Comparison of ENCODE assay signal across 18 cellular contexts in genomic region chr1:211352465-211352864, GRCh38. TPM values are rescaled to one million over a fixed set of nuclear protein-coding genes. Genes with fewer than 3 reads are reported as not detected.
A peak's percentile ranks its signal among the peaks of the same experiment; 100 is the strongest.
DNase-seq lines count a peak whose midpoint lies in the region; ATAC-seq and TF ChIP-seq lines count a peak whose summit lies in the region.
"Had no signal": no experiment of that assay in that cellular context is flagged by ENCODE, and none has a peak within 500 bp of the region (broad histone marks: within the 10 kb centered on the region; RNA-seq: fewer than 3 reads in every experiment).

No MANE protein-coding gene starts in this region.

- H3K4me1 Mint-ChIP-seq in activated CD8-positive, alpha-beta T cell treated with anti-CD3 and anti-CD28 coated beads, Interleukin-2, amount 10 ng/mL, durations not matched to agents 7 days and 5 days (ENCODE audit: low read depth), result peaks cover 56% of the 10 kb centered on the region
- peaks cover 83% of the 10 kb centered on the region for H3K4me1 Mint-ChIP-seq in activated CD8-positive, alpha-beta T cell treated with anti-CD3 and anti-CD28 coated beads for 36 hours (ENCODE audit: low read depth)
- peaks cover 76% of the 10 kb centered on the region for H3K4me1 Mint-ChIP-seq in CD4-positive, alpha-beta T cell (ENCODE audit: low read depth)
- H3K4me1 Mint-ChIP-seq in activated B cell treated with CpG ODN at 0.5 μM for 24 hours (peaks cover 66% of the 10 kb centered on the region), naive B cell (peaks cover 59 to 76% (median 63%) of the 10 kb centered on the region in 3 donors), progenitor cell of endocrine pancreas (ENCODE audit: low read depth) (peaks cover 5% of the 10 kb centered on the region)

- no peak for ATAC-seq in activated CD8-positive, alpha-beta T cell treated with anti-CD3 and anti-CD28 coated beads, Interleukin-2, amount 10 ng/mL, durations not matched to agents 7 days and 5 days
- no peak for ATAC-seq in activated CD8-positive, alpha-beta T cell treated with anti-CD3 and anti-CD28 coated beads for 36 hours
- no peak for ATAC-seq in CD4-positive, alpha-beta T cell (ENCODE audit: poor library complexity)
- ATAC-seq in activated B cell treated with CpG ODN at 0.5 μM for 24 hours (ENCODE audit: low read depth) (no peak), naive B cell (ENCODE audit: low read depth in 2 of 2) (no peak), GM18868 (IDR thresholded peaks at IDR 0.05; ENCODE audit: unreplicated experiment) (no peak)

- H3K9me3 ChIP-seq in CD4-positive, alpha-beta T cell (ENCODE audit: control insufficient read depth, low read length), result no peaks in the 10 kb centered on the region
- H3K9me3 ChIP-seq in testis, result no peaks in the 10 kb centered on the region
- H3K9me3 ChIP-seq: adrenal gland, BE2C, suprapubic skin had no signal

- H3K36me3 ChIP-seq in testis (ENCODE audit: low read depth, missing control alignments), result no peaks in the 10 kb centered on the region

- peaks cover 76% of the 10 kb centered on the region for H3K36me3 Mint-ChIP-seq in activated CD8-positive, alpha-beta T cell treated with anti-CD3 and anti-CD28 coated beads, Interleukin-2, amount 10 ng/mL, durations not matched to agents 7 days and 5 days (ENCODE audit: low read depth)
- peaks cover 60% of the 10 kb centered on the region for H3K36me3 Mint-ChIP-seq in activated CD8-positive, alpha-beta T cell treated with anti-CD3 and anti-CD28 coated beads for 36 hours (ENCODE audit: low read depth)
- peaks cover 51% of the 10 kb centered on the region for H3K36me3 Mint-ChIP-seq in CD4-positive, alpha-beta T cell (ENCODE audit: low read depth)
- H3K36me3 Mint-ChIP-seq in activated B cell treated with CpG ODN at 0.5 μM for 24 hours (ENCODE audit: low read depth) (peaks cover 53% of the 10 kb centered on the region), naive B cell (peaks cover 0 to 6% of the 10 kb centered on the region in 2 donors), progenitor cell of endocrine pancreas (ENCODE audit: insufficient read depth) (peaks cover 5% of the 10 kb centered on the region)

- POLR2A ChIA-PET in activated CD8-positive, alpha-beta T cell treated with anti-CD3 and anti-CD28 coated beads, Interleukin-2, amount 10 ng/mL, durations not matched to agents 7 days and 5 days (lab: Charles Lee), result interaction anchor here (1.4 to 2.0 kb wide), 2 partner anchors 16 to 23 kb away, joined by 4 to 11 read pairs; no protein-coding TSS in a partner anchor
- POLR2A ChIA-PET in activated CD8-positive, alpha-beta T cell treated with anti-CD3 and anti-CD28 coated beads for 36 hours (lab: Charles Lee), result no interaction called here
- POLR2A ChIA-PET in CD4-positive, alpha-beta T cell (lab: Charles Lee), result interaction anchor here (1.3 kb wide), 1 partner anchor 82 kb away, joined by 3 read pairs; no protein-coding TSS in a partner anchor
- POLR2A ChIA-PET in activated B cell treated with CpG ODN at 0.5 μM for 24 hours (lab: Charles Lee), result interaction anchor here (1.3 to 1.7 kb wide), 2 partner anchors 19 to 29 kb away, joined by 5 to 6 read pairs; no protein-coding TSS in a partner anchor

- intact Hi-C loops in activated CD8-positive, alpha-beta T cell treated with anti-CD3 and anti-CD28 coated beads for 36 hours (cut with micrococcal nuclease), result no loop called here
- intact Hi-C loops in CD4-positive, alpha-beta T cell (cut with DNase I, micrococcal nuclease), result no loop called here
- intact Hi-C loops in activated B cell treated with CpG ODN at 0.5 μM for 24 hours (cut with micrococcal nuclease) (loop anchor here (2.0 to 10.0 kb wide), 2 partner anchors 16 to 768 kb away; no protein-coding TSS in a partner anchor), testis (cut with DNase I; ENCODE audit: low total_unique reads) (no loop called here)

- TF ChIP-seq CTCF in activated CD8-positive, alpha-beta T cell treated with anti-CD3 and anti-CD28 coated beads for 36 hours (IDR thresholded peaks at IDR 0.05), result no peak
- TF ChIP-seq CTCF in CD4-positive, alpha-beta T cell (IDR thresholded peaks at IDR 0.05), result no peak
- no peak for TF ChIP-seq CTCF in activated B cell treated with CpG ODN at 0.5 μM for 24 hours (IDR thresholded peaks at IDR 0.05)
- TF ChIP-seq CTCF in progenitor cell of endocrine pancreas (IDR thresholded peaks at IDR 0.05; ENCODE audit: unreplicated experiment), result no peak
- TF ChIP-seq CTCF in testis (IDR thresholded peaks at IDR 0.05), result no peak

- H3K9me3 Mint-ChIP-seq in activated CD8-positive, alpha-beta T cell treated with anti-CD3 and anti-CD28 coated beads, Interleukin-2, amount 10 ng/mL, durations not matched to agents 7 days and 5 days (ENCODE audit: insufficient read depth), result peaks cover 16% of the 10 kb centered on the region
- peaks cover 11% of the 10 kb centered on the region for H3K9me3 Mint-ChIP-seq in activated CD8-positive, alpha-beta T cell treated with anti-CD3 and anti-CD28 coated beads for 36 hours
- no peaks in the 10 kb centered on the region for H3K9me3 Mint-ChIP-seq in CD4-positive, alpha-beta T cell
- H3K9me3 Mint-ChIP-seq in activated B cell treated with CpG ODN at 0.5 μM for 24 hours (no peaks in the 10 kb centered on the region), naive B cell (peaks cover 0 to 5% (median 0%) of the 10 kb centered on the region in 7 donors), progenitor cell of endocrine pancreas (ENCODE audit: low read depth) (peaks cover 13% of the 10 kb centered on the region)

- H3K27me3 Mint-ChIP-seq in activated CD8-positive, alpha-beta T cell treated with anti-CD3 and anti-CD28 coated beads, Interleukin-2, amount 10 ng/mL, durations not matched to agents 7 days and 5 days (ENCODE audit: low read depth), result no peaks in the 10 kb centered on the region
- H3K27me3 Mint-ChIP-seq in activated CD8-positive, alpha-beta T cell treated with anti-CD3 and anti-CD28 coated beads for 36 hours, result no peaks in the 10 kb centered on the region
- H3K27me3 Mint-ChIP-seq in CD4-positive, alpha-beta T cell, result no peaks in the 10 kb centered on the region
- H3K27me3 Mint-ChIP-seq in activated B cell treated with CpG ODN at 0.5 μM for 24 hours, result no peaks in the 10 kb centered on the region
- no peaks in the 10 kb centered on the region for H3K27me3 Mint-ChIP-seq in naive B cell
- H3K27me3 Mint-ChIP-seq in progenitor cell of endocrine pancreas, result no peaks in the 10 kb centered on the region

- no peak overlapping the region for H3K4me3 ChIP-seq in testis
- H3K4me3 ChIP-seq: adrenal gland, skin epidermis, suprapubic skin had no signal

- CTCF ChIA-PET in activated CD8-positive, alpha-beta T cell treated with anti-CD3 and anti-CD28 coated beads, Interleukin-2, amount 10 ng/mL, durations not matched to agents 7 days and 5 days (lab: Charles Lee), result interaction anchor here (0.7 to 1.3 kb wide), 4 partner anchors 9 to 29 kb away, joined by 3 to 5 read pairs (median 3); no protein-coding TSS in a partner anchor
- CTCF ChIA-PET in activated CD8-positive, alpha-beta T cell treated with anti-CD3 and anti-CD28 coated beads for 36 hours (lab: Charles Lee), result interaction anchor here (3.8 kb wide), 1 partner anchor 29 kb away, joined by 14 read pairs; no protein-coding TSS in a partner anchor
- CTCF ChIA-PET in CD4-positive, alpha-beta T cell (lab: Charles Lee), result interaction anchor here (1.6 kb wide), 1 partner anchor 29 kb away, joined by 5 read pairs; no protein-coding TSS in a partner anchor
- CTCF ChIA-PET in activated B cell treated with CpG ODN at 0.5 μM for 24 hours (lab: Charles Lee), result interaction anchor here (1.0 to 3.8 kb wide), 3 partner anchors 27 to 302 kb away, joined by 3 to 26 read pairs (median 3); no protein-coding TSS in a partner anchor

- no peak for TF ChIP-seq POLR2A in testis (IDR thresholded peaks at IDR 0.05)

- H3K4me3 Mint-ChIP-seq in activated CD8-positive, alpha-beta T cell treated with anti-CD3 and anti-CD28 coated beads, Interleukin-2, amount 10 ng/mL, durations not matched to agents 7 days and 5 days, result peak overlapping the region; percentile 74
- H3K4me3 Mint-ChIP-seq in activated CD8-positive, alpha-beta T cell treated with anti-CD3 and anti-CD28 coated beads for 36 hours, result no peak overlapping the region
- H3K4me3 Mint-ChIP-seq in CD4-positive, alpha-beta T cell, result peak overlapping the region; percentile 86
- H3K4me3 Mint-ChIP-seq in activated B cell treated with CpG ODN at 0.5 μM for 24 hours (no peak overlapping the region), naive B cell (peak overlapping the region in 7 of 8 donors; percentile 69 to 93 (median 89)), progenitor cell of endocrine pancreas (ENCODE audit: low read depth) (no peak overlapping the region)

- WGBS in testis, 2 donors, result 97 to 98% methylated on average over 2 of the region's 2 CpGs

- H3K4me1 ChIP-seq in testis, result no peaks in the 10 kb centered on the region
- H3K4me1 ChIP-seq: adrenal gland, BE2C had no signal

- no peak for DNase-seq in activated CD8-positive, alpha-beta T cell treated with anti-CD3 and anti-CD28 coated beads, Interleukin-2, amount 10 ng/mL, durations not matched to agents 7 days and 5 days
- DNase-seq in activated CD8-positive, alpha-beta T cell treated with anti-CD3 and anti-CD28 coated beads for 36 hours, result no peak
- no peak for DNase-seq in CD4-positive, alpha-beta T cell
- no peak for DNase-seq in activated B cell treated with CpG ODN at 0.5 μM for 24 hours
- no peak for DNase-seq in naive B cell
- DNase-seq in progenitor cell of endocrine pancreas (ENCODE audit: low spot score, unreplicated experiment), result no peak
- DNase-seq in testis, result no peak
- DNase-seq: brain microvascular endothelial cell, NCI-H1048, NCI-H187, NCI-H2227 treated with DMSO at 0.1 percent for 48 hours, nucleus accumbens, T1000 had no signal

- H3K27ac Mint-ChIP-seq in activated CD8-positive, alpha-beta T cell treated with anti-CD3 and anti-CD28 coated beads, Interleukin-2, amount 10 ng/mL, durations not matched to agents 7 days and 5 days, result peak overlapping the region; percentile 93
- no peak overlapping the region for H3K27ac Mint-ChIP-seq in activated CD8-positive, alpha-beta T cell treated with anti-CD3 and anti-CD28 coated beads for 36 hours
- peak overlapping the region; percentile 87 for H3K27ac Mint-ChIP-seq in CD4-positive, alpha-beta T cell
- H3K27ac Mint-ChIP-seq in activated B cell treated with CpG ODN at 0.5 μM for 24 hours (peak overlapping the region; percentile 94), naive B cell (peak overlapping the region; percentile 85 to 96 (median 92)), progenitor cell of endocrine pancreas (no peak overlapping the region)

- H3K27me3 ChIP-seq in CD4-positive, alpha-beta T cell (ENCODE audit: control insufficient read depth, insufficient read depth, low read length), result no peaks in the 10 kb centered on the region
- no peaks in the 10 kb centered on the region for H3K27me3 ChIP-seq in testis
- H3K27me3 ChIP-seq: adrenal gland, BE2C, brain microvascular endothelial cell, suprapubic skin had no signal

- peak overlapping the region; percentile 15 for H3K27ac ChIP-seq in CD4-positive, alpha-beta T cell (ENCODE audit: low read depth, low read length)
- H3K27ac ChIP-seq in testis, result no peak overlapping the region
- H3K27ac ChIP-seq: adrenal gland, brain microvascular endothelial cell, suprapubic skin had no signal

RNA-seq across cellular contexts. Expression of gene TRAF5, which starts 25.8 kb away (rescaled TPM):
- 10 to 100 TPM; 61.1 to 64.4 TPM for total RNA-seq in activated CD8-positive, alpha-beta T cell treated with anti-CD3 and anti-CD28 coated beads, Interleukin-2, amount 10 ng/mL, durations not matched to agents 7 days and 5 days
- total RNA-seq in activated CD8-positive, alpha-beta T cell treated with anti-CD3 and anti-CD28 coated beads for 36 hours, result 10 to 100 TPM; 40.6 to 42.5 TPM
- total RNA-seq in CD4-positive, alpha-beta T cell, result 10 to 100 TPM; 21.9 to 23.2 TPM
- total RNA-seq in activated B cell treated with CpG ODN at 0.5 μM for 24 hours (61.4 and 73.1 TPM in 2 replicates), progenitor cell of endocrine pancreas (4.5 and 7.1 TPM in 2 replicates), testis (10 to 100 TPM; 20.3 to 22.2 TPM)
- polyA plus RNA-seq in naive B cell (ENCODE audit: low read depth in 6 of 6) (100 to 1,000 TPM in 1 of 6 donors, 10 to 100 TPM in 5; 41.1 to 105 (median 80.3) TPM), testis (ENCODE audit: insufficient read depth, low read depth, low replicate concordance) (25.1 TPM)

Comparison
In these comparisons a context has a peak if more than half of its experiments do, and no peak if none do; other contexts are left out.
1. H3K27ac Mint-ChIP-seq: peak in activated CD8-positive, alpha-beta T cell treated with anti-CD3 and anti-CD28 coated beads, Interleukin-2, amount 10 ng/mL, durations not matched to agents 7 days and 5 days (single experiment), CD4-positive, alpha-beta T cell (single experiment), activated B cell treated with CpG ODN at 0.5 μM for 24 hours (single experiment) and naive B cell (6 of 6); none in activated CD8-positive, alpha-beta T cell treated with anti-CD3 and anti-CD28 coated beads for 36 hours (single experiment) and progenitor cell of endocrine pancreas (single experiment).
2. H3K4me3 Mint-ChIP-seq: peak in activated CD8-positive, alpha-beta T cell treated with anti-CD3 and anti-CD28 coated beads, Interleukin-2, amount 10 ng/mL, durations not matched to agents 7 days and 5 days (single experiment), CD4-positive, alpha-beta T cell (single experiment) and naive B cell (7 of 8); none in activated CD8-positive, alpha-beta T cell treated with anti-CD3 and anti-CD28 coated beads for 36 hours (single experiment), activated B cell treated with CpG ODN at 0.5 μM for 24 hours (single experiment) and progenitor cell of endocrine pancreas (single experiment).